30 cellular contexts compared by ENCODE assay signal in genomic region chr2:118529931-118530330, GRCh38.
DNase-seq lines count a peak whose midpoint lies in the region; ATAC-seq, FAIRE-seq and TF ChIP-seq lines count a peak whose summit lies in the region.
"Had no signal": no experiment of that assay in that cellular context is flagged by ENCODE, and none has a peak within 500 bp of the region (broad histone marks: within the 10 kb centered on the region; RNA-seq: fewer than 3 reads in every experiment).

No MANE protein-coding gene starts in this region.

- H3K27ac ChIP-seq in HUES64 (ENCODE audit: low read depth, low read length) (peak overlapping the region; percentile 43; the same call in 1 of the 2 replicates), iPS-18a (ENCODE audit: low read length) (peak overlapping the region; percentile 16), right lobe of liver (no peak overlapping the region)
- H3K27ac ChIP-seq: C4-2B, prostate gland, sigmoid colon, SJCRH30, tibial nerve had no signal

- H3K27me3 ChIP-seq in HUES64 (ENCODE audit: insufficient read depth, low read length) = peaks cover 8% of the 10 kb centered on the region; the same call in 1 of the 2 replicates
- H3K27me3 ChIP-seq in iPS-18a (ENCODE audit: control insufficient read depth, insufficient read depth, low read length) = peaks cover 8% of the 10 kb centered on the region
- no peaks in the 10 kb centered on the region for H3K27me3 ChIP-seq in right lobe of liver
- H3K27me3 ChIP-seq: sigmoid colon, SJCRH30, tibial nerve had no signal

- H3K36me3 ChIP-seq in HUES64 (ENCODE audit: insufficient read depth, low read length) (no peaks in the 10 kb centered on the region), iPS-18a (ENCODE audit: control insufficient read depth, low read depth, low read length) (no peaks in the 10 kb centered on the region), right lobe of liver (no peaks in the 10 kb centered on the region)
- H3K36me3 ChIP-seq: prostate gland, sigmoid colon, SJCRH30, tibial nerve had no signal

- intact Hi-C loops in right lobe of liver (cut with DNase I) = no loop called here

- FAIRE-seq in urothelium cell line (lab: Jason Lieb, UNC) = peak; percentile 30
- FAIRE-seq: G401.6, kidney, RCC 7860 had no signal

- H3K9me3 ChIP-seq in HUES64 (ENCODE audit: insufficient read depth, low read depth, low read length) = no peaks in the 10 kb centered on the region
- H3K9me3 ChIP-seq in iPS-18a (ENCODE audit: control insufficient read depth, low read depth, low read length) = no peaks in the 10 kb centered on the region
- H3K9me3 ChIP-seq in right lobe of liver = no peaks in the 10 kb centered on the region
- H3K9me3 ChIP-seq: prostate gland, sigmoid colon, SJCRH30, tibial nerve had no signal

- H3K4me3 ChIP-seq in HUES64 (ENCODE audit: low read length) (0 out of 2 replicates have a peak overlapping the region, but pooled peaks have one; percentile 5), iPS-18a (ENCODE audit: low read length) (peak overlapping the region; percentile 41), right lobe of liver (no peak overlapping the region)
- H3K4me3 ChIP-seq: prostate gland, sigmoid colon, SJCRH30, tibial nerve had no signal

- peak; percentile 31 for DNase-seq in astrocyte of the hippocampus (ENCODE audit: low read depth, low spot score)
- DNase-seq in urothelium cell line (ENCODE audit: low spot score) = no peak
- DNase-seq in A172 (ENCODE audit: low spot score) = no peak
- no peak for DNase-seq in right lobe of liver
- DNase-seq: activated CD4-positive, alpha-beta T cell treated with anti-CD3 and anti-CD28 coated beads for 36 hours; activated effector memory CD4-positive, alpha-beta T cell treated with anti-CD3 and anti-CD28 coated beads, Interleukin-2, amount 50 U/mL, for 16 hours; activated naive CD8-positive, alpha-beta T cell treated with anti-CD3 and anti-CD28 coated beads for 36 hours; anterior cingulate cortex; COR-L47; DMS53; HFFc6; hippocampal formation; kidney; naive B cell; NCI-H1092 treated with DMSO at 0.1 percent for 48 hours; NCI-H2081; NCI-H526 treated with DMSO at 0.1 percent for 48 hours; nucleus accumbens; sigmoid colon; SJCRH30; stimulated activated CD4-positive, alpha-beta T cell treated with anti-CD3 and anti-CD28 coated beads, Interleukin-4, amount 100 ng/mL, for 1 hour; SW 1271 had no signal

- ATAC-seq in HG03139 (IDR thresholded peaks at IDR 0.05; ENCODE audit: unreplicated experiment) (no peak), right lobe of liver (no peak)
- ATAC-seq: activated CD4-positive, alpha-beta T cell treated with anti-CD3 and anti-CD28 coated beads for 36 hours had no signal

- no peak overlapping the region for H3K9ac ChIP-seq in HUES64 (ENCODE audit: low read depth, low read length)
- no peak overlapping the region for H3K9ac ChIP-seq in iPS-18a (ENCODE audit: low read length)

- H3K4me1 ChIP-seq in HUES64 (ENCODE audit: insufficient read depth, low read length) = peaks cover 28% of the 10 kb centered on the region
- H3K4me1 ChIP-seq in iPS-18a (ENCODE audit: control insufficient read depth, low read depth, low read length) = peaks cover 22% of the 10 kb centered on the region
- H3K4me1 ChIP-seq in right lobe of liver = no peaks in the 10 kb centered on the region
- H3K4me1 ChIP-seq: prostate gland, sigmoid colon, SJCRH30 had no signal

- 18% methylated on average over 3 of the region's 4 CpGs for WGBS in HUES64
- WGBS in right lobe of liver (ENCODE audit: insufficient coverage, low coverage, low lambda C conversion rate, missing lambda C conversion rate) = 7% methylated on average over 4 of the region's 4 CpGs

- no peak for TF ChIP-seq CTCF in right lobe of liver (IDR thresholded peaks at IDR 0.05)

- TF ChIP-seq POLR2A in right lobe of liver (IDR thresholded peaks at IDR 0.05) = no peak

Comparison
In these comparisons a context has a peak if more than half of its experiments do, and no peak if none do; other contexts are left out.
1. H3K27ac ChIP-seq: peak in HUES64 (single experiment) and iPS-18a (single experiment); none in right lobe of liver (0 of 3).
2. H3K4me3 ChIP-seq: peak in HUES64 (single experiment) and iPS-18a (single experiment); none in right lobe of liver (0 of 3).